ENCODE assay signal across 8 cellular contexts in the genomic region with DNA sequence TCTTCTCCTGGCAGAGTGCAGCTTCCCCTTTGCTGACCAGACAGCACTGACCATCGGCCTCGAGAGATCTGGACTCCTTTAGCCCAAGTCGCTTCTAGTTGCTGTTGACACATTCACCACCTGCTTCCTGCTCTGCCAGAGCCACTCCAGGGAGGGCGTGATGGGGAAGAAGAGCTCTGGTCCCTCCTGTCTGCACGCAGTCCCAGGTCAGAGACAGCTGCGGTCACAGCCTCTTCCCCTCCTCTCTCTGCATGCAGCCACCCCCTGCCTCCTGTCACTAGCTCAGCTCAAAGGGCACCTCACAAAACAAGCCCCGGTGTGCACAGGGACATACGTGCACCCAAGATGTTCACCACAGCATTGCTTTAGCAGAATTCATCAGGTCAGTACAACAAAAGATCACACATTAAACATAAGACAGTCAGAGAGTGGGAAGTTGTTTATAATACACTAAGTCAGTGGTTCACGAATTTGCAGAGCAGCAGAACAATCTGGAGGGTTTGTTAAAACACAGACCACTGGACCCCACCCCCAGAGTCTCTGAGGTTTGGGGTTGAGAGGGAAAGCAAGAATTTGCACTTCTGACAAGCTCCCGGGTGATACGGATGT.
A peak's percentile ranks its signal among the peaks of the same experiment; 100 is the strongest.
DNase-seq lines count a peak whose midpoint lies in the region; TF ChIP-seq lines count a peak whose summit lies in the region.

No MANE protein-coding gene starts in this region.

- H3K4me1 Mint-ChIP-seq in brain, result peaks cover 24% of the 10 kb centered on the region

- H3K27me3 Mint-ChIP-seq in brain, result peaks cover 42% of the 10 kb centered on the region

- peak overlapping the region in 3 of 5 experiments; percentile 5 to 43 (median 29) for H3K27ac Mint-ChIP-seq in brain

- H3K36me3 Mint-ChIP-seq in brain, result no peaks in the 10 kb centered on the region

- H3K4me3 Mint-ChIP-seq in brain, result peak overlapping the region in 1 of 5 experiments; percentile 28

- no peak for TF ChIP-seq CTCF in brain (conservative IDR thresholded peaks at IDR 0.05)

- DNase-seq in activated gamma-delta T cell treated with Interleukin-2 at 50 U/mL for 16 hours (peak; percentile 63), activated gamma-delta T cell (lab: John Stamatoyannopoulos, UW) (no peak), NOMO-1 treated with DMSO at 0.1 percent for 48 hours (lab: John Stamatoyannopoulos, UW; ENCODE audit: unreplicated experiment) (peak; percentile 65), substantia nigra (lab: John Stamatoyannopoulos, UW) (peak in 28 of 49 donors; percentile 1 to 50 (median 30)), iPS-NIHi11 (ENCODE audit: low spot score) (no peak), NCI-H2107 (lab: John Stamatoyannopoulos, UW) (no peak), NCI-H1048 (lab: John Stamatoyannopoulos, UW) (no peak)

- peaks cover 0 to 10% (median 8%) of the 10 kb centered on the region in 5 experiments for H3K9me3 Mint-ChIP-seq in brain

- no peak overlapping the region for H3K27ac ChIP-seq in substantia nigra (ENCODE audit: low read depth, low read length, poor library complexity, severe bottlenecking)

Comparison
In these comparisons a context has a peak if more than half of its experiments do, and no peak if none do; other contexts are left out.
1. DNase-seq: peak in activated gamma-delta T cell treated with Interleukin-2 at 50 U/mL for 16 hours (single experiment), NOMO-1 treated with DMSO at 0.1 percent for 48 hours (single experiment) and substantia nigra (28 of 49); none in activated gamma-delta T cell (single experiment), iPS-NIHi11 (single experiment), NCI-H2107 (single experiment) and NCI-H1048 (single experiment).